Comparison of ENCODE assay signal across 26 cellular contexts in the genomic region with DNA sequence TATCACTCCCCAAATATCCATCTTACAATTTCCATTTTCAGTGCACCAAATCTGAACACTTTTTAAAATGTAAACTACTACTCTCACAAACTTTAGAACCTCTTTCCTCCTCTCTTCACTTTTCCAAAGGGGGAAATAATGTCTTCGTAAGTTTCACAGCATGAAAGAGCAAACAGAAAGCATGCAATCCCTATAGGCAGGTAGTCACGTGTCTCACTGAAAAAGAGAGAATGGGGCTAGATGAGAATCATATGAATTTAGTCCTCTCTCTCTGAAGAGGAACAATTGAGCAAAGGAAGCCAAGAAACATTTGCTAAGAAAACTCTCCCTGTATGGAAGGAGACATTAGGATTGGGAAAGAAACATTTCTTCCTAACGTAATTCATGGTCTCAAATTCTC.
DNase-seq lines count a peak whose midpoint lies in the region; ATAC-seq, FAIRE-seq and TF ChIP-seq lines count a peak whose summit lies in the region.
"Had no signal": no experiment of that assay in that cellular context is flagged by ENCODE, and none has a peak within 500 bp of the region (broad histone marks: within the 10 kb centered on the region; RNA-seq: fewer than 3 reads in every experiment).

No MANE protein-coding gene starts in this region.

- ATAC-seq in WTC11 (no peak; the same call in 1 of the 2 replicates), GM19035 (IDR thresholded peaks at IDR 0.05; ENCODE audit: unreplicated experiment) (no peak)

- no peak overlapping the region for H2BK5ac ChIP-seq in H1 (ENCODE audit: low read depth, low read length)

- no peak overlapping the region for H4K91ac ChIP-seq in H1 (replicated peaks; ENCODE audit: insufficient read length, low read length)

- H3K27me3 Mint-ChIP-seq in WTC11 (ENCODE audit: low read depth) (no peaks in the 10 kb centered on the region), nephron progenitor cell (ENCODE audit: low read depth, poor library complexity) (no peaks in the 10 kb centered on the region)
- H3K27me3 Mint-ChIP-seq in activated T-helper 1 cell treated with anti-CD3 and anti-CD28 coated beads, Interleukin-12 subunit alpha, Interleukin-12 subunit beta, Interleukin-2, Interleukin-4 antibody, amounts not matched to agents 30 ng/mL and 10 ng/mL and 1 ng/mL, durations not matched to agents 14 hours and 24 hours and 36 hours (ENCODE audit: insufficient read depth), result no peaks in the 10 kb centered on the region
- H3K27me3 Mint-ChIP-seq: CD4-positive, alpha-beta memory T cell; CD4-positive, CD25-positive, alpha-beta regulatory T cell; CD8-positive, alpha-beta memory T cell had no signal

- no peaks in the 10 kb centered on the region for H3K79me2 ChIP-seq in OCI-LY3 (ENCODE audit: low read length)
- H3K79me2 ChIP-seq in H1 (ENCODE audit: control insufficient read depth in 1 of 2, insufficient read depth in 2 of 2, low read length in 2 of 2), result no peaks in the 10 kb centered on the region

- TF ChIP-seq CTCF in OCI-LY3 (IDR thresholded peaks at IDR 0.05; ENCODE audit: low read depth, low read length), result no peak
- TF ChIP-seq CTCF in WTC11 (IDR thresholded peaks at IDR 0.05), result no peak
- no peak for TF ChIP-seq CTCF in H1 (IDR thresholded peaks at IDR 0.05; ENCODE audit: control extremely low read depth in 1 of 3, insufficient read depth in 1 of 3, low read depth in 1 of 3, low read length in 3 of 3)
- TF ChIP-seq CTCF in nephron progenitor cell (IDR thresholded peaks at IDR 0.05), result no peak

- H3K23me2 ChIP-seq in H1 (ENCODE audit: low read depth, low read length), result no peaks in the 10 kb centered on the region

- no peak overlapping the region for H2AFZ ChIP-seq in OCI-LY3 (ENCODE audit: low read depth, low read length)
- H2AFZ ChIP-seq in H1 (ENCODE audit: low read length), result no peak overlapping the region

- H3K9me3 Mint-ChIP-seq in WTC11 (no peaks in the 10 kb centered on the region), nephron progenitor cell (no peaks in the 10 kb centered on the region)
- H3K9me3 Mint-ChIP-seq in activated T-helper 1 cell treated with anti-CD3 and anti-CD28 coated beads, Interleukin-12 subunit alpha, Interleukin-12 subunit beta, Interleukin-2, Interleukin-4 antibody, amounts not matched to agents 30 ng/mL and 10 ng/mL and 1 ng/mL, durations not matched to agents 14 hours and 24 hours and 36 hours, result peaks cover 3% of the 10 kb centered on the region

- H3K36me3 ChIP-seq in OCI-LY3 (replicated peaks; ENCODE audit: low read depth, low read length) (peaks cover 3% of the 10 kb centered on the region), H1 (ENCODE audit: control insufficient read depth in 2 of 4, insufficient read depth in 4 of 4, low read length in 3 of 4) (no peaks in the 10 kb centered on the region)
- H3K36me3 ChIP-seq: BE2C, BLaER1 had no signal

- H3K4ac ChIP-seq in H1 (replicated peaks; ENCODE audit: insufficient read length, low read depth, low read length), result no peak overlapping the region

- no peak overlapping the region for H2BK20ac ChIP-seq in H1 (ENCODE audit: low read length)

- H3K27me3 ChIP-seq in OCI-LY3 (ENCODE audit: low read depth, low read length), result no peaks in the 10 kb centered on the region
- H3K27me3 ChIP-seq in H1 (replicated peaks in 1 of 4; ENCODE audit: control insufficient read depth in 3 of 4, extremely low read depth in 1 of 4, insufficient read depth in 3 of 4, low read length in 3 of 4), result no peaks in the 10 kb centered on the region
- H3K27me3 ChIP-seq: BE2C, BLaER1 had no signal

- FAIRE-seq in H1 (lab: Jason Lieb, UNC), result no peak
- FAIRE-seq: A204.1, GM12891, GM19239 had no signal

- H3K14ac ChIP-seq in H1 (ENCODE audit: insufficient read length), result no peak overlapping the region

- H3K4me2 ChIP-seq in OCI-LY3 (ENCODE audit: low read length) (peak overlapping the region; percentile 25; the same call in 1 of the 2 replicates), H1 (ENCODE audit: insufficient read depth in 1 of 2, low read depth in 2 of 2, low read length in 2 of 2) (no peak overlapping the region)
- H3K4me2 ChIP-seq: BLaER1 had no signal

- H4K20me1 ChIP-seq in OCI-LY3 (ENCODE audit: insufficient read depth, low read length) (no peaks in the 10 kb centered on the region), H1 (replicated peaks in 1 of 2; ENCODE audit: control insufficient read depth in 1 of 2, insufficient read depth in 2 of 2, low read length in 2 of 2) (no peaks in the 10 kb centered on the region)
- H4K20me1 ChIP-seq: BLaER1 had no signal

- H3K4me3 ChIP-seq in OCI-LY3 (ENCODE audit: low read length) (no peak overlapping the region), H1 (ENCODE audit: extremely low read depth in 1 of 4, insufficient read depth in 2 of 4, low read depth in 3 of 4, low read length in 4 of 4) (no peak overlapping the region)
- H3K4me3 ChIP-seq: BLaER1 had no signal

- no peak overlapping the region for H4K8ac ChIP-seq in H1 (ENCODE audit: extremely low read depth, insufficient read depth, low read length)

- TF ChIP-seq POLR2A in H1 (IDR thresholded peaks at IDR 0.05; ENCODE audit: control extremely low read depth in 1 of 2, low read depth in 2 of 2, low read length in 2 of 2), result no peak

- H2BK15ac ChIP-seq in H1 (ENCODE audit: low read length), result no peak overlapping the region

- no peak overlapping the region for H2BK12ac ChIP-seq in H1 (ENCODE audit: low read depth, low read length)

- no peak for TF ChIP-seq EP300 in H1 (IDR thresholded peaks at IDR 0.05; ENCODE audit: borderline replicate concordance in 1 of 2, low read depth in 2 of 2, low read length in 2 of 2)

- H3K9me3 ChIP-seq in OCI-LY3 (ENCODE audit: insufficient read depth, low read length) (no peaks in the 10 kb centered on the region), H1 (ENCODE audit: insufficient read depth in 2 of 2, low read depth in 1 of 2, low read length in 1 of 2) (no peaks in the 10 kb centered on the region)
- H3K9me3 ChIP-seq: BE2C, BLaER1 had no signal

- no peak for TF ChIP-seq RAD21 in H1 (IDR thresholded peaks at IDR 0.05 in 1 of 2, conservative IDR thresholded peaks at IDR 0.05 in 1 of 2; ENCODE audit: low read depth in 2 of 2, low read length in 2 of 2)

- no peak overlapping the region for H4K5ac ChIP-seq in H1 (ENCODE audit: insufficient read length, low read depth, low read length)

- H3K56ac ChIP-seq in H1 (replicated peaks; ENCODE audit: insufficient read length, low read depth, low read length), result no peak overlapping the region

- POLR2A ChIA-PET in WTC11 (lab: Charles Lee), result no interaction called here
- POLR2A ChIA-PET in H1 (lab: Charles Lee; ENCODE audit: partially characterized antibody), result no interaction called here

- H3K4me1 Mint-ChIP-seq in WTC11 (peaks cover 27% of the 10 kb centered on the region), nephron progenitor cell (no peaks in the 10 kb centered on the region)
- H3K4me1 Mint-ChIP-seq in activated T-helper 1 cell treated with anti-CD3 and anti-CD28 coated beads, Interleukin-12 subunit alpha, Interleukin-12 subunit beta, Interleukin-2, Interleukin-4 antibody, amounts not matched to agents 30 ng/mL and 10 ng/mL and 1 ng/mL, durations not matched to agents 14 hours and 24 hours and 36 hours (ENCODE audit: low read depth), result no peaks in the 10 kb centered on the region
- H3K4me1 Mint-ChIP-seq: CD14-positive monocyte; CD4-positive, alpha-beta memory T cell; CD4-positive, CD25-positive, alpha-beta regulatory T cell; CD8-positive, alpha-beta memory T cell had no signal

- intact Hi-C loops in activated T-helper 1 cell treated with anti-CD3 and anti-CD28 coated beads, Interleukin-12 subunit alpha, Interleukin-12 subunit beta, Interleukin-2, Interleukin-4 antibody, amounts not matched to agents 30 ng/mL and 10 ng/mL and 1 ng/mL, durations not matched to agents 14 hours and 24 hours and 36 hours (cut with micrococcal nuclease), result no loop called here

- no peaks in the 10 kb centered on the region for H3K36me3 Mint-ChIP-seq in WTC11
- H3K36me3 Mint-ChIP-seq in nephron progenitor cell (ENCODE audit: low read depth), result no peaks in the 10 kb centered on the region
- H3K36me3 Mint-ChIP-seq in activated T-helper 1 cell treated with anti-CD3 and anti-CD28 coated beads, Interleukin-12 subunit alpha, Interleukin-12 subunit beta, Interleukin-2, Interleukin-4 antibody, amounts not matched to agents 30 ng/mL and 10 ng/mL and 1 ng/mL, durations not matched to agents 14 hours and 24 hours and 36 hours (ENCODE audit: low read depth), result no peaks in the 10 kb centered on the region
- H3K36me3 Mint-ChIP-seq: CD14-positive monocyte; CD4-positive, alpha-beta memory T cell; CD4-positive, CD25-positive, alpha-beta regulatory T cell; CD8-positive, alpha-beta memory T cell had no signal

- H2AK5ac ChIP-seq in H1 (ENCODE audit: low read depth, low read length), result no peak overlapping the region

- 68% methylated on average over 3 of the region's 3 CpGs; no CpG with 5 or more reads in 1 of the 2 experiments for WGBS in H1 (ENCODE audit: extremely low coverage in 1 of 2, insufficient coverage in 1 of 2, insufficient read length in 1 of 2, insufficient replicate concordance in 2 of 2, low coverage in 1 of 2, low lambda C conversion rate in 2 of 2, missing lambda C conversion rate in 1 of 2), 2 experiments

- H3K4me1 ChIP-seq in OCI-LY3 (ENCODE audit: low read length) (peaks cover 13% of the 10 kb centered on the region), H1 (replicated peaks in 1 of 4; ENCODE audit: control insufficient read depth in 3 of 4, insufficient read depth in 4 of 4, low read length in 3 of 4) (peaks cover 0 to 3% (median 0%) of the 10 kb centered on the region in 4 experiments; a peak in 2 of 7 replicates)
- H3K4me1 ChIP-seq: BE2C, BLaER1 had no signal

- CTCF ChIA-PET in WTC11 (lab: Charles Lee), result no interaction called here
- CTCF ChIA-PET in H1 (lab: Charles Lee; ENCODE audit: partially characterized antibody), result no interaction called here

- DNase-seq in WTC11 (ENCODE audit: low spot score) (no peak), H1 (ENCODE audit: low read depth in 1 of 2, low spot score in 2 of 2) (no peak), nephron progenitor cell (no peak)
- no peak for DNase-seq in activated T-helper 1 cell treated with anti-CD3 and anti-CD28 coated beads, Interleukin-12 subunit alpha, Interleukin-12 subunit beta, Interleukin-2, Interleukin-4 antibody, amounts not matched to agents 30 ng/mL and 10 ng/mL and 1 ng/mL, durations not matched to agents 14 hours and 24 hours and 36 hours (ENCODE audit: low spot score)
- DNase-seq: 8988T; ACHN; BE2C; C1 segment of cervical spinal cord; CD4-positive, alpha-beta memory T cell; CD4-positive, CD25-positive, alpha-beta regulatory T cell; CD8-positive, alpha-beta memory T cell; COR-L47; DMS 273 treated with DMSO at 0.1 percent for 48 hours; DMS153; DMS53; DMS79; DND-41; EL; GDM1 had no signal

- H2BK120ac ChIP-seq in H1 (replicated peaks; ENCODE audit: low read depth, low read length), result no peak overlapping the region

- H3K27ac Mint-ChIP-seq in WTC11 (no peak overlapping the region), nephron progenitor cell (no peak overlapping the region)
- no peak overlapping the region for H3K27ac Mint-ChIP-seq in activated T-helper 1 cell treated with anti-CD3 and anti-CD28 coated beads, Interleukin-12 subunit alpha, Interleukin-12 subunit beta, Interleukin-2, Interleukin-4 antibody, amounts not matched to agents 30 ng/mL and 10 ng/mL and 1 ng/mL, durations not matched to agents 14 hours and 24 hours and 36 hours
- H3K27ac Mint-ChIP-seq: CD14-positive monocyte; CD4-positive, CD25-positive, alpha-beta regulatory T cell had no signal

- H3K4me3 Mint-ChIP-seq in WTC11, result no peak overlapping the region
- no peak overlapping the region for H3K4me3 Mint-ChIP-seq in nephron progenitor cell
- no peak overlapping the region for H3K4me3 Mint-ChIP-seq in activated T-helper 1 cell treated with anti-CD3 and anti-CD28 coated beads, Interleukin-12 subunit alpha, Interleukin-12 subunit beta, Interleukin-2, Interleukin-4 antibody, amounts not matched to agents 30 ng/mL and 10 ng/mL and 1 ng/mL, durations not matched to agents 14 hours and 24 hours and 36 hours
- H3K4me3 Mint-ChIP-seq: CD14-positive monocyte; CD4-positive, alpha-beta memory T cell; CD4-positive, CD25-positive, alpha-beta regulatory T cell; CD8-positive, alpha-beta memory T cell had no signal

- H3K18ac ChIP-seq in H1 (ENCODE audit: extremely low read depth, low read length), result no peak overlapping the region

- H3K27ac ChIP-seq in OCI-LY3 (ENCODE audit: low read length), result no peak overlapping the region
- H3K27ac ChIP-seq in H1 (ENCODE audit: low read depth, low read length), result no peak overlapping the region
- H3K27ac ChIP-seq: BLaER1 had no signal

- H3K9ac ChIP-seq in OCI-LY3 (ENCODE audit: low read length) (no peak overlapping the region), H1 (replicated peaks in 1 of 4; ENCODE audit: extremely low read depth in 1 of 4, low read depth in 3 of 4, low read length in 3 of 4) (no peak overlapping the region)
- H3K9ac ChIP-seq: BLaER1 had no signal

- H3K23ac ChIP-seq in H1 (ENCODE audit: insufficient read length), result no peak overlapping the region

- H3K79me1 ChIP-seq in H1 (ENCODE audit: low read depth, low read length), result no peaks in the 10 kb centered on the region
